In the genomic region with DNA sequence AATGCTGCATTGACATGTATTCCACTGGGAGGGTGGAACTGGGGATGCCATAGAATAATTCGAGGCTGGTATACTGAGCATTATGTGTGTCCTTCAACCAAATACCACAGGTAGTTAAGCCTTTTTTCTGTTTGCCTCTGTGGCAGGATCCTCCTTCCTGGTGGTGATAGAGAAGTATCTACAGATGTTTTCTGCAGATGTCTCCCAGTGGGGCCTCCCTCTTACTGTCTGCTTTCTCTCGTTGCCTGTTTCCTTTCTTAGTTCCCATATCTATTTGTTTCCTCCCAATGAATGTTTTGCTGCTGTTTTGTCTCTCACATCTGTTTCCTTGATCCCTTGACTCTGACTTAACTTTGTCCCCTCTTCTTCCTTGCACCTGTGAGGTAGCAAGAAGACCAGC, we compare ENCODE assay signal across 32 cellular contexts.
"Had no signal": no experiment of that assay in that cellular context is flagged by ENCODE, and none has a peak within 500 bp of the region (broad histone marks: within the 10 kb centered on the region; RNA-seq: fewer than 3 reads in every experiment).

No MANE protein-coding gene starts in this region.

- H3K4me1 Mint-ChIP-seq: activated CD4-positive, alpha-beta T cell treated with anti-CD3 and anti-CD28 coated beads, Interleukin-2, amount 10 ng/mL, durations not matched to agents 24 days and 14 days; activated naive CD4-positive, alpha-beta T cell treated with anti-CD3 and anti-CD28 coated beads, Interleukin-2, amount 50 U/mL, for 24 hours; activated naive CD8-positive, alpha-beta T cell treated with anti-CD3 and anti-CD28 coated beads, Interleukin-2, amount 10 ng/mL, durations not matched to agents 7 days and 5 days had no signal

- ATAC-seq: activated CD8-positive, alpha-beta T cell treated with anti-CD3 and anti-CD28 coated beads for 36 hours; activated T-cell treated with anti-CD3 and anti-CD28 coated beads, Interleukin-2, amount 50 U/mL, for 72 hours; Right ventricle myocardium inferior; SK-N-SH treated with all-trans-retinoic acid at 6 μM for 48 hours had no signal

- H3K27me3 ChIP-seq: ascending aorta, MG63 had no signal

- H3K27ac ChIP-seq: ascending aorta, PC-9, RWPE1, WERI-Rb-1 had no signal

- H3K9me3 ChIP-seq: ascending aorta, MG63 had no signal

- H3K27me3 Mint-ChIP-seq: activated CD4-positive, alpha-beta T cell treated with anti-CD3 and anti-CD28 coated beads, Interleukin-2, amount 10 ng/mL, durations not matched to agents 24 days and 14 days; activated CD8-positive, alpha-beta T cell treated with anti-CD3 and anti-CD28 coated beads for 36 hours; activated naive CD4-positive, alpha-beta T cell treated with anti-CD3 and anti-CD28 coated beads, Interleukin-2, amount 50 U/mL, for 24 hours; activated naive CD8-positive, alpha-beta T cell treated with anti-CD3 and anti-CD28 coated beads, Interleukin-2, amount 10 ng/mL, durations not matched to agents 7 days and 5 days had no signal

- DNase-seq: activated CD4-positive, alpha-beta T cell treated with anti-CD3 and anti-CD28 coated beads, Interleukin-2, amount 10 ng/mL, durations not matched to agents 24 days and 14 days; activated CD4-positive, alpha-beta T cell treated with anti-CD3 and anti-CD28 coated beads, Interleukin-2, amount 50 U/mL, for 4 hours; activated CD8-positive, alpha-beta T cell treated with anti-CD3 and anti-CD28 coated beads for 36 hours; activated gamma-delta T cell; activated naive CD4-positive, alpha-beta T cell treated with Interleukin-2 at 50 U/mL for 16 hours; activated naive CD8-positive, alpha-beta T cell treated with anti-CD3 and anti-CD28 coated beads, Interleukin-2, amount 10 ng/mL, durations not matched to agents 7 days and 5 days; activated T-cell treated with anti-CD3 and anti-CD28 coated beads, Interleukin-2, amount 50 U/mL, for 1 hour; activated T-cell treated with anti-CD3 and anti-CD28 coated beads, Interleukin-2, amount 50 U/mL, for 72 hours; amygdala; Karpas-422; MG63; NCI-H1092; NCI-H1436 treated with DMSO at 0.1 percent for 48 hours; NCI-H1694 treated with DMSO at 0.1 percent for 48 hours; NCI-H2029; NCI-H345; NCI-H526; NCI-H748 treated with DMSO at 0.1 percent for 48 hours; PC-9; SIG-M5; SW 1271; T-helper 1 cell; T-helper 2 cell; T-helper 9 cell; WERI-Rb-1 had no signal

- H3K4me3 ChIP-seq: ascending aorta, MG63, PC-9 had no signal

- H3K4me3 Mint-ChIP-seq: activated CD4-positive, alpha-beta T cell treated with anti-CD3 and anti-CD28 coated beads, Interleukin-2, amount 10 ng/mL, durations not matched to agents 24 days and 14 days; activated CD8-positive, alpha-beta T cell treated with anti-CD3 and anti-CD28 coated beads for 36 hours; activated naive CD4-positive, alpha-beta T cell treated with anti-CD3 and anti-CD28 coated beads, Interleukin-2, amount 50 U/mL, for 24 hours; activated naive CD8-positive, alpha-beta T cell treated with anti-CD3 and anti-CD28 coated beads, Interleukin-2, amount 10 ng/mL, durations not matched to agents 7 days and 5 days; activated T-cell treated with anti-CD3 and anti-CD28 coated beads, Interleukin-2, amount 50 U/mL, for 72 hours had no signal

- H3K36me3 Mint-ChIP-seq: activated naive CD4-positive, alpha-beta T cell treated with anti-CD3 and anti-CD28 coated beads, Interleukin-2, amount 50 U/mL, for 24 hours; activated naive CD8-positive, alpha-beta T cell treated with anti-CD3 and anti-CD28 coated beads, Interleukin-2, amount 10 ng/mL, durations not matched to agents 7 days and 5 days had no signal

- H3K27ac Mint-ChIP-seq: activated CD4-positive, alpha-beta T cell treated with anti-CD3 and anti-CD28 coated beads, Interleukin-2, amount 10 ng/mL, durations not matched to agents 24 days and 14 days; activated CD8-positive, alpha-beta T cell treated with anti-CD3 and anti-CD28 coated beads for 36 hours; activated naive CD4-positive, alpha-beta T cell treated with anti-CD3 and anti-CD28 coated beads, Interleukin-2, amount 50 U/mL, for 24 hours; activated naive CD8-positive, alpha-beta T cell treated with anti-CD3 and anti-CD28 coated beads, Interleukin-2, amount 10 ng/mL, durations not matched to agents 7 days and 5 days; activated T-cell treated with anti-CD3 and anti-CD28 coated beads, Interleukin-2, amount 50 U/mL, for 72 hours; activated T-helper 2 cell treated with anti-CD3 and anti-CD28 coated beads, Interferon-gamma antibody, Interleukin-2, Interleukin-4, amounts not matched to agents 10 μg/mL and 5 μg/mL and 100 μg/mL, durations not matched to agents 14 hours and 24 hours and 36 hours had no signal

- H3K9me3 Mint-ChIP-seq: activated CD4-positive, alpha-beta T cell treated with anti-CD3 and anti-CD28 coated beads, Interleukin-2, amount 10 ng/mL, durations not matched to agents 24 days and 14 days; activated CD8-positive, alpha-beta T cell treated with anti-CD3 and anti-CD28 coated beads for 36 hours; activated naive CD4-positive, alpha-beta T cell treated with anti-CD3 and anti-CD28 coated beads, Interleukin-2, amount 50 U/mL, for 24 hours; activated T-helper 2 cell treated with anti-CD3 and anti-CD28 coated beads, Interferon-gamma antibody, Interleukin-2, Interleukin-4, amounts not matched to agents 10 μg/mL and 5 μg/mL and 100 μg/mL, durations not matched to agents 14 hours and 24 hours and 36 hours had no signal

- H2AFZ ChIP-seq: PC-9 had no signal

- H3K4me2 ChIP-seq: PC-9 had no signal

- H3K36me3 ChIP-seq: ascending aorta, MG63, WERI-Rb-1 had no signal

- H3K4me1 ChIP-seq: ascending aorta had no signal

- FAIRE-seq: RCC 7860 had no signal
